ENCODE assay signal across 26 cellular contexts in the genomic region with DNA sequence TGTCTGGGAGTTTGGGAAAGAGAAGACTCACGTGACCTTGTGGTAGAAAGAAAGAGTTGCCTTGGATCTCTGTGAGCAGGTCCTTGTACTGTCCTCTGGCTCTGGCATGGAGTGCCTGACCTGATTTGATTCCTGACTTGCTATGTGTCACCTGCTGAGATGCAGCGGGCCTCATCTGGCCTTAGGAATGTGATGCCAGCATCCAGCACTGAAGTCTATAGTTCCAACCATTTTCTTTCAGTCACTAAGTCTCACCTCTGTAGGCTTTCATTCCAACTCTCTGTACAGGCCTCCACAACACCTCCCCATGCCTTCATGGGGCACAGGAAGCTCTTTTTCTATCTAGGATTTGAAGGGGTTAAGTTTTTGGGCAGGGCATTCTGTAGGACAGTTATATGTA. TPM values are rescaled to one million over a fixed set of nuclear protein-coding genes. Genes with fewer than 3 reads are reported as not detected.
DNase-seq lines count a peak whose midpoint lies in the region; ATAC-seq and TF ChIP-seq lines count a peak whose summit lies in the region.
"Had no signal": no experiment of that assay in that cellular context is flagged by ENCODE, and none has a peak within 500 bp of the region (broad histone marks: within the 10 kb centered on the region; RNA-seq: fewer than 3 reads in every experiment).

No MANE protein-coding gene starts in this region.

- in situ Hi-C loops in mammary epithelial cell (cut with MboI; ENCODE audit: low sequenced_read_pairs in 2 of 2): no loop called here

- H3K9ac ChIP-seq in mammary epithelial cell (ENCODE audit: insufficient read depth, low read length): peak overlapping the region; percentile 46

- H3K4me2 ChIP-seq in mammary epithelial cell (ENCODE audit: insufficient read depth, low read depth, low read length): no peak overlapping the region

- no peak for TF ChIP-seq CTCF in mammary epithelial cell (conservative IDR thresholded peaks at IDR 0.05 in 1 of 2, IDR thresholded peaks at IDR 0.05 in 1 of 2; ENCODE audit: extremely low read depth in 1 of 2, insufficient read depth in 1 of 2, low read depth in 1 of 2, low read length in 2 of 2)
- no peak for TF ChIP-seq CTCF in suprapubic skin (IDR thresholded peaks at IDR 0.05)
- no peak for TF ChIP-seq CTCF in glutamatergic neuron (IDR thresholded peaks at IDR 0.05; ENCODE audit: partially characterized antibody, unreplicated experiment)

- dilution Hi-C loops in mammary epithelial cell (cut with HindIII; ENCODE audit: low sequenced_read_pairs): no loop called here

- no peaks in the 10 kb centered on the region for H3K79me2 ChIP-seq in mammary epithelial cell (ENCODE audit: insufficient read depth, low read length)

- WGBS in mammary epithelial cell (ENCODE audit: low coverage, missing lambda C conversion rate): 100% methylated on average over 2 of the region's 2 CpGs
- WGBS in suprapubic skin: 95% methylated on average over 2 of the region's 2 CpGs

- no peak overlapping the region for H3K27ac Mint-ChIP-seq in activated CD4-positive, alpha-beta T cell treated with anti-CD3 and anti-CD28 coated beads, Interleukin-2, amount 10 ng/mL, durations not matched to agents 7 days and 5 days
- H3K27ac Mint-ChIP-seq in activated CD4-positive, alpha-beta T cell treated with anti-CD3 and anti-CD28 coated beads for 36 hours: no peak overlapping the region
- H3K27ac Mint-ChIP-seq in glutamatergic neuron (ENCODE audit: unreplicated experiment) (no peak overlapping the region), T-cell (no peak overlapping the region)
- H3K27ac Mint-ChIP-seq: activated naive CD4-positive, alpha-beta T cell treated with anti-CD3 and anti-CD28 coated beads, Interleukin-2, amount 50 U/mL, for 72 hours; stimulated activated naive CD8-positive, alpha-beta T cell treated with anti-CD3 and anti-CD28 coated beads, Interleukin-15, amount 100 ng/mL, for 72 hours had no signal

- no peak for ATAC-seq in activated CD4-positive, alpha-beta T cell treated with anti-CD3 and anti-CD28 coated beads for 36 hours
- ATAC-seq in T-cell (replicated peaks in 1 of 4): no peak

- H2AFZ ChIP-seq in mammary epithelial cell (ENCODE audit: low read depth, low read length): no peak overlapping the region

- H3K4me1 ChIP-seq in mammary epithelial cell (ENCODE audit: insufficient read depth, low read length) (peaks cover 58% of the 10 kb centered on the region), suprapubic skin (peaks cover 35% of the 10 kb centered on the region)
- H3K4me1 ChIP-seq: BE2C, tibial nerve had no signal

- H3K36me3 ChIP-seq in mammary epithelial cell (ENCODE audit: insufficient read depth, low read length) (no peaks in the 10 kb centered on the region), suprapubic skin (no peaks in the 10 kb centered on the region)
- H3K36me3 ChIP-seq: BE2C, tibial nerve had no signal

- H4K20me1 ChIP-seq in mammary epithelial cell (ENCODE audit: insufficient read depth, low read length): no peaks in the 10 kb centered on the region

- TF ChIP-seq EP300 in suprapubic skin (IDR thresholded peaks at IDR 0.05): no peak

- no peaks in the 10 kb centered on the region for H3K27me3 Mint-ChIP-seq in activated CD4-positive, alpha-beta T cell treated with anti-CD3 and anti-CD28 coated beads, Interleukin-2, amount 10 ng/mL, durations not matched to agents 7 days and 5 days
- no peaks in the 10 kb centered on the region for H3K27me3 Mint-ChIP-seq in activated CD4-positive, alpha-beta T cell treated with anti-CD3 and anti-CD28 coated beads for 36 hours
- H3K27me3 Mint-ChIP-seq in glutamatergic neuron (ENCODE audit: unreplicated experiment): peaks cover 4% of the 10 kb centered on the region
- H3K27me3 Mint-ChIP-seq in T-cell: no peaks in the 10 kb centered on the region
- H3K27me3 Mint-ChIP-seq: progenitor cell of endocrine pancreas; stimulated activated naive CD8-positive, alpha-beta T cell treated with anti-CD3 and anti-CD28 coated beads, Interleukin-15, amount 100 ng/mL, for 72 hours had no signal

- H3K9me3 ChIP-seq in mammary epithelial cell (replicated peaks; ENCODE audit: insufficient read depth, low read length) (no peaks in the 10 kb centered on the region), suprapubic skin (no peaks in the 10 kb centered on the region)
- H3K9me3 ChIP-seq: BE2C, Caco-2, tibial nerve had no signal

- H3K27ac ChIP-seq in mammary epithelial cell (ENCODE audit: insufficient read depth, low read depth, low read length): peak overlapping the region; percentile 93
- peak overlapping the region; percentile 16 for H3K27ac ChIP-seq in suprapubic skin

- H3K9me3 Mint-ChIP-seq in activated CD4-positive, alpha-beta T cell treated with anti-CD3 and anti-CD28 coated beads, Interleukin-2, amount 10 ng/mL, durations not matched to agents 7 days and 5 days: peaks cover 6% of the 10 kb centered on the region
- no peaks in the 10 kb centered on the region for H3K9me3 Mint-ChIP-seq in activated CD4-positive, alpha-beta T cell treated with anti-CD3 and anti-CD28 coated beads for 36 hours (ENCODE audit: low read depth)
- H3K9me3 Mint-ChIP-seq in glutamatergic neuron (ENCODE audit: unreplicated experiment): peaks cover 4% of the 10 kb centered on the region
- H3K9me3 Mint-ChIP-seq in T-cell: no peaks in the 10 kb centered on the region
- H3K9me3 Mint-ChIP-seq: activated naive CD4-positive, alpha-beta T cell treated with anti-CD3 and anti-CD28 coated beads, Interleukin-2, amount 50 U/mL, for 72 hours; neural crest cell; stimulated activated naive CD8-positive, alpha-beta T cell treated with anti-CD3 and anti-CD28 coated beads, Interleukin-15, amount 100 ng/mL, for 72 hours had no signal

- H3K36me3 Mint-ChIP-seq in activated CD4-positive, alpha-beta T cell treated with anti-CD3 and anti-CD28 coated beads, Interleukin-2, amount 10 ng/mL, durations not matched to agents 7 days and 5 days (ENCODE audit: low read depth): peaks cover 4% of the 10 kb centered on the region
- no peaks in the 10 kb centered on the region for H3K36me3 Mint-ChIP-seq in activated CD4-positive, alpha-beta T cell treated with anti-CD3 and anti-CD28 coated beads for 36 hours (ENCODE audit: low read depth)
- H3K36me3 Mint-ChIP-seq in glutamatergic neuron (ENCODE audit: unreplicated experiment): no peaks in the 10 kb centered on the region
- no peaks in the 10 kb centered on the region for H3K36me3 Mint-ChIP-seq in T-cell
- H3K36me3 Mint-ChIP-seq: activated naive CD4-positive, alpha-beta T cell treated with anti-CD3 and anti-CD28 coated beads, Interleukin-2, amount 50 U/mL, for 72 hours had no signal

- H3K27me3 ChIP-seq in mammary epithelial cell (ENCODE audit: insufficient read depth, low read length): no peaks in the 10 kb centered on the region
- H3K27me3 ChIP-seq in suprapubic skin: no peaks in the 10 kb centered on the region
- H3K27me3 ChIP-seq: BE2C, tibial nerve had no signal

- peak; percentile 3 for DNase-seq in activated CD4-positive, alpha-beta T cell treated with anti-CD3 and anti-CD28 coated beads, Interleukin-2, amount 10 ng/mL, durations not matched to agents 7 days and 5 days
- no peak for DNase-seq in activated CD4-positive, alpha-beta T cell treated with anti-CD3 and anti-CD28 coated beads for 36 hours
- no peak for DNase-seq in mammary epithelial cell
- peak; percentile 45 for DNase-seq in kidney tubule cell (ENCODE audit: low spot score)
- no peak for DNase-seq in suprapubic skin (ENCODE audit: low spot score in 2 of 2)
- no peak for DNase-seq in glutamatergic neuron
- no peak for DNase-seq in T-cell
- no peak for DNase-seq in amygdala (lab: John Stamatoyannopoulos, UW)
- DNase-seq: activated CD4-positive, CD25-positive, alpha-beta regulatory T cell treated with anti-CD3 and anti-CD28 coated beads, Interleukin-2, amount 50 U/mL, for 72 hours; BE2C; Caco-2; central memory CD4-positive, alpha-beta T cell; hippocampal formation; KBM-7; left ventricle myocardium superior; NCI-H1417 treated with DMSO at 0.1 percent for 48 hours; NCI-H2081 treated with DMSO at 0.1 percent for 48 hours; NCI-H446; SHP77; stimulated activated CD4-positive, alpha-beta T cell treated with anti-CD3 and anti-CD28 coated beads, Interleukin-15, amount 100 ng/mL, for 24 hours; stimulated activated naive CD8-positive, alpha-beta T cell treated with anti-CD3 and anti-CD28 coated beads, Interleukin-15, amount 100 ng/mL, for 72 hours had no signal

- peaks cover 37% of the 10 kb centered on the region for H3K4me1 Mint-ChIP-seq in activated CD4-positive, alpha-beta T cell treated with anti-CD3 and anti-CD28 coated beads, Interleukin-2, amount 10 ng/mL, durations not matched to agents 7 days and 5 days
- H3K4me1 Mint-ChIP-seq in activated CD4-positive, alpha-beta T cell treated with anti-CD3 and anti-CD28 coated beads for 36 hours: peaks cover 31% of the 10 kb centered on the region
- H3K4me1 Mint-ChIP-seq in glutamatergic neuron (ENCODE audit: low read depth, unreplicated experiment) (no peaks in the 10 kb centered on the region), T-cell (peaks cover 15 to 39% (median 27%) of the 10 kb centered on the region in 3 donors)
- H3K4me1 Mint-ChIP-seq: neural crest cell had no signal

- intact Hi-C loops in activated CD4-positive, alpha-beta T cell treated with anti-CD3 and anti-CD28 coated beads for 36 hours (cut with DNase I, micrococcal nuclease): no loop called here
- intact Hi-C loops in mammary epithelial cell (cut with micrococcal nuclease): no loop called here

- H3K4me3 ChIP-seq in mammary epithelial cell (replicated peaks in 1 of 3; ENCODE audit: insufficient read depth in 1 of 3, low read depth in 2 of 3, low read length in 3 of 3) (no peak overlapping the region), suprapubic skin (no peak overlapping the region)
- H3K4me3 ChIP-seq: tibial nerve had no signal

- POLR2A ChIA-PET in activated CD4-positive, alpha-beta T cell treated with anti-CD3 and anti-CD28 coated beads, Interleukin-2, amount 10 ng/mL, durations not matched to agents 7 days and 5 days (lab: Charles Lee): interaction anchor here (1.6 kb wide), 1 partner anchor 12 kb away, joined by 3 read pairs; a partner anchor contains a TSS
- POLR2A ChIA-PET in activated CD4-positive, alpha-beta T cell treated with anti-CD3 and anti-CD28 coated beads for 36 hours (lab: Charles Lee): interaction anchor here (0.6 kb wide), 1 partner anchor 13 kb away, joined by 3 read pairs; no protein-coding TSS in a partner anchor
- POLR2A ChIA-PET in T-cell (lab: Charles Lee): no interaction called here

- H3K4me3 Mint-ChIP-seq in activated CD4-positive, alpha-beta T cell treated with anti-CD3 and anti-CD28 coated beads, Interleukin-2, amount 10 ng/mL, durations not matched to agents 7 days and 5 days: no peak overlapping the region
- H3K4me3 Mint-ChIP-seq in activated CD4-positive, alpha-beta T cell treated with anti-CD3 and anti-CD28 coated beads for 36 hours: no peak overlapping the region
- H3K4me3 Mint-ChIP-seq in glutamatergic neuron (ENCODE audit: unreplicated experiment) (no peak overlapping the region), T-cell (no peak overlapping the region)
- H3K4me3 Mint-ChIP-seq: neural crest cell; stimulated activated naive CD8-positive, alpha-beta T cell treated with anti-CD3 and anti-CD28 coated beads, Interleukin-15, amount 100 ng/mL, for 72 hours had no signal

- TF ChIP-seq POLR2A in suprapubic skin (IDR thresholded peaks at IDR 0.05): no peak

- no TSS peak for BruUV-seq in mammary epithelial cell (replicated peaks; lab: Mats Ljungman, UMichigan)

- CTCF ChIA-PET in activated CD4-positive, alpha-beta T cell treated with anti-CD3 and anti-CD28 coated beads, Interleukin-2, amount 10 ng/mL, durations not matched to agents 7 days and 5 days (lab: Charles Lee): interaction anchor here (1.0 to 4.0 kb wide), 2 partner anchors 11 kb away, joined by 3 to 23 read pairs; a partner anchor contains a TSS
- CTCF ChIA-PET in activated CD4-positive, alpha-beta T cell treated with anti-CD3 and anti-CD28 coated beads for 36 hours (lab: Charles Lee): interaction anchor here (0.5 to 1.5 kb wide), 3 partner anchors 11 to 1050 kb away, joined by 3 to 7 read pairs (median 4); a partner anchor contains a TSS
- CTCF ChIA-PET in mammary epithelial cell (lab: Charles Lee; ENCODE audit: low non-redundant PET) (no interaction called here), T-cell (lab: Charles Lee) (interaction anchor here in 1 of 2 donors (1.0 kb wide), 1 partner anchor 10 kb away, joined by 4 read pairs; no protein-coding TSS in a partner anchor)

RNA-seq across cellular contexts. Expression of a gene that starts 12.1 kb away (rescaled TPM):
- total RNA-seq in activated CD4-positive, alpha-beta T cell treated with anti-CD3 and anti-CD28 coated beads, Interleukin-2, amount 10 ng/mL, durations not matched to agents 7 days and 5 days: 10 to 100 TPM; 52.4 to 57.3 TPM
- total RNA-seq in activated CD4-positive, alpha-beta T cell treated with anti-CD3 and anti-CD28 coated beads for 36 hours: 10 to 100 TPM; 53.7 to 56.0 TPM
- total RNA-seq in mammary epithelial cell (10 to 100 TPM; 48.3 to 70.6 TPM), suprapubic skin (10 to 100 TPM; 25.4 to 37.4 (median 29.5) TPM), glutamatergic neuron (ENCODE audit: unreplicated experiment) (80.7 TPM), T-cell (10 to 100 TPM; 30.7 to 40.4 (median 37.4) TPM)
- 36.4 TPM for polyA plus RNA-seq in mammary epithelial cell
- 31.9 TPM for polyA minus RNA-seq in mammary epithelial cell

RNA-seq across cellular contexts. Expression of a gene that starts 14.8 kb away (rescaled TPM):
- total RNA-seq in activated CD4-positive, alpha-beta T cell treated with anti-CD3 and anti-CD28 coated beads, Interleukin-2, amount 10 ng/mL, durations not matched to agents 7 days and 5 days: 10 to 100 TPM; 74.1 to 91.1 TPM
- 10 to 100 TPM; 32.8 to 33.1 TPM for total RNA-seq in activated CD4-positive, alpha-beta T cell treated with anti-CD3 and anti-CD28 coated beads for 36 hours
- total RNA-seq in mammary epithelial cell (10 to 100 TPM; 10.2 to 25.6 TPM), suprapubic skin (10 to 100 TPM; 21.6 to 33.2 (median 28.1) TPM), glutamatergic neuron (ENCODE audit: unreplicated experiment) (58.0 TPM), T-cell (10 to 100 TPM; 32.4 to 68.5 (median 56.6) TPM)
- 20.4 TPM for polyA plus RNA-seq in mammary epithelial cell
- 99.2 TPM for polyA minus RNA-seq in mammary epithelial cell
- total RNA-seq: HT1080 had no signal

RNA-seq across cellular contexts. Expression of a gene that starts 16.3 kb away (rescaled TPM):
- total RNA-seq in activated CD4-positive, alpha-beta T cell treated with anti-CD3 and anti-CD28 coated beads, Interleukin-2, amount 10 ng/mL, durations not matched to agents 7 days and 5 days: 100 to 1,000 TPM in 1 of 2 experiments, 10 to 100 TPM in 1; 93.8 to 114 TPM
- 10 to 100 TPM; 52.2 to 64.6 TPM for total RNA-seq in activated CD4-positive, alpha-beta T cell treated with anti-CD3 and anti-CD28 coated beads for 36 hours
- 10 to 100 TPM; 24.8 to 62.4 TPM for total RNA-seq in mammary epithelial cell
- polyA plus RNA-seq in mammary epithelial cell: 76.5 TPM
- 36.4 TPM for polyA minus RNA-seq in mammary epithelial cell
- total RNA-seq in suprapubic skin: 10 to 100 TPM; 29.3 to 54.5 (median 51.4) TPM
- 89.8 TPM for total RNA-seq in glutamatergic neuron (ENCODE audit: unreplicated experiment)
- 10 to 100 TPM; 70.7 to 97.1 (median 90.8) TPM for total RNA-seq in T-cell

Comparison
In these comparisons a context has a peak if more than half of its experiments do, and no peak if none do; other contexts are left out.
1. DNase-seq: peak in activated CD4-positive, alpha-beta T cell treated with anti-CD3 and anti-CD28 coated beads, Interleukin-2, amount 10 ng/mL, durations not matched to agents 7 days and 5 days (single experiment) and kidney tubule cell (single experiment); none in activated CD4-positive, alpha-beta T cell treated with anti-CD3 and anti-CD28 coated beads for 36 hours (single experiment), mammary epithelial cell (single experiment), suprapubic skin (0 of 2), glutamatergic neuron (single experiment), T-cell (0 of 34) and amygdala (0 of 56).
2. POLR2A ChIA-PET loops: an anchor here in activated CD4-positive, alpha-beta T cell treated with anti-CD3 and anti-CD28 coated beads, Interleukin-2, amount 10 ng/mL, durations not matched to agents 7 days and 5 days (1.6 kb wide) and activated CD4-positive, alpha-beta T cell treated with anti-CD3 and anti-CD28 coated beads for 36 hours (0.6 kb wide); none called in T-cell.